Comparison of ENCODE assay signal across 8 cellular contexts in genomic region chr3:172129868-172130751, GRCh38.
DNase-seq lines count a peak whose midpoint lies in the region; ATAC-seq and TF ChIP-seq lines count a peak whose summit lies in the region.

No MANE protein-coding gene starts in this region.

- H3K79me2 ChIP-seq in hepatocyte, result peaks cover 79% of the 10 kb centered on the region

- 57% methylated on average over 17 of the region's 17 CpGs for WGBS in hepatocyte (ENCODE audit: low lambda C conversion rate, missing lambda C conversion rate)

- H3K36me3 ChIP-seq in hepatocyte (replicated peaks; ENCODE audit: insufficient read depth, low read depth), result no peaks in the 10 kb centered on the region

- no peaks in the 10 kb centered on the region for H3K9me3 ChIP-seq in hepatocyte (ENCODE audit: low read depth)

- H3K27ac ChIP-seq in hepatocyte, result peak overlapping the region; percentile 72

- no peak for TF ChIP-seq CTCF in hepatocyte (IDR thresholded peaks at IDR 0.05; ENCODE audit: poor library complexity)

- peaks cover 53% of the 10 kb centered on the region for H3K4me1 ChIP-seq in hepatocyte (ENCODE audit: insufficient read depth)

- DNase-seq in DMS153 (lab: John Stamatoyannopoulos, UW) (peak; percentile 15), DMS153 treated with DMSO at 0.1 percent for 48 hours (lab: John Stamatoyannopoulos, UW; ENCODE audit: unreplicated experiment) (no peak), SKM-1 (lab: John Stamatoyannopoulos, UW; ENCODE audit: unreplicated experiment) (peak; percentile 58), amniotic stem cell (lab: John Stamatoyannopoulos, UW) (peak; percentile 91), hepatocyte (ENCODE audit: low spot score) (peak; percentile 92), NCI-H2171 (lab: John Stamatoyannopoulos, UW) (no peak)
- DNase-seq in stimulated activated CD4-positive, alpha-beta T cell treated with anti-CD3 and anti-CD28 coated beads, Interleukin-15, amount 100 ng/mL, for 24 hours, result peak; percentile 62

- no peak for ATAC-seq in HG02642 (IDR thresholded peaks at IDR 0.05; ENCODE audit: poor library complexity, unreplicated experiment)

- H2AFZ ChIP-seq in hepatocyte, result no peak overlapping the region

- peak overlapping the region; percentile 23 for H3K4me2 ChIP-seq in hepatocyte

- no peak overlapping the region for H3K4me3 ChIP-seq in hepatocyte

- no peaks in the 10 kb centered on the region for H3K27me3 ChIP-seq in hepatocyte

- H4K20me1 ChIP-seq in hepatocyte (ENCODE audit: insufficient read depth, poor library complexity, severe bottlenecking), result no peaks in the 10 kb centered on the region

- no peaks in the 10 kb centered on the region for H3K9me2 ChIP-seq in hepatocyte (replicated peaks; ENCODE audit: insufficient read depth)

Comparison
In these comparisons a context has a peak if more than half of its experiments do, and no peak if none do; other contexts are left out.
1. DNase-seq: peak in DMS153 (single experiment), SKM-1 (single experiment), amniotic stem cell (single experiment), hepatocyte (single experiment) and stimulated activated CD4-positive, alpha-beta T cell treated with anti-CD3 and anti-CD28 coated beads, Interleukin-15, amount 100 ng/mL, for 24 hours (single experiment); none in DMS153 treated with DMSO at 0.1 percent for 48 hours (single experiment) and NCI-H2171 (single experiment).